14 cellular contexts compared by ENCODE assay signal in genomic region chr4:105276361-105276760, GRCh38.
A peak's percentile ranks its signal among the peaks of the same experiment; 100 is the strongest.
DNase-seq lines count a peak whose midpoint lies in the region; ATAC-seq, FAIRE-seq and TF ChIP-seq lines count a peak whose summit lies in the region.
"Had no signal": no experiment of that assay in that cellular context is flagged by ENCODE, and none has a peak within 500 bp of the region (broad histone marks: within the 10 kb centered on the region; RNA-seq: fewer than 3 reads in every experiment).

No MANE protein-coding gene starts in this region.

- CTCF ChIA-PET in HepG2 (lab: Yijun Ruan, JAX; ENCODE audit: low intra/inter-chr PET ratio, low total read pairs) (no interaction called here), GM12878 (lab: Yijun Ruan, JAX) (interaction anchor here (0.8 to 1.7 kb wide), 4 partner anchors 15 to 197 kb away, joined by 3 to 5 read pairs (median 3); no protein-coding TSS in a partner anchor)

- H3K4me3 ChIP-seq in HepG2 (replicated peaks in 1 of 3; ENCODE audit: insufficient read depth in 1 of 3, low read depth in 2 of 3, low read length in 3 of 3): no peak overlapping the region
- H3K4me3 ChIP-seq in right lobe of liver: no peak overlapping the region
- H3K4me3 ChIP-seq in GM12878: no peak overlapping the region
- H3K4me3 ChIP-seq: BLaER1, HAP-1 had no signal

- H3K27ac ChIP-seq in HepG2 (ENCODE audit: extremely low read length, insufficient read depth, low read length) (no peak overlapping the region), right lobe of liver (no peak overlapping the region), GM12878 (ENCODE audit: control insufficient read depth, insufficient read depth) (no peak overlapping the region)
- H3K27ac ChIP-seq: BLaER1 had no signal

- H3K9me3 ChIP-seq in HepG2 (ENCODE audit: low read length): no peaks in the 10 kb centered on the region
- H3K9me3 ChIP-seq in right lobe of liver: no peaks in the 10 kb centered on the region
- no peaks in the 10 kb centered on the region for H3K9me3 ChIP-seq in GM12878 (replicated peaks; ENCODE audit: control insufficient read depth, insufficient read depth, low read length)
- H3K9me3 ChIP-seq: BLaER1, Caco-2, HAP-1 had no signal

- H3K9ac ChIP-seq in HepG2 (ENCODE audit: insufficient read depth, low read depth, low read length) (no peak overlapping the region), GM12878 (ENCODE audit: control insufficient read depth, insufficient read depth, low read length) (no peak overlapping the region)
- H3K9ac ChIP-seq: BLaER1 had no signal

- TF ChIP-seq CTCF in HepG2 (CRISPR knock-in tag; IDR thresholded peaks at IDR 0.05): no peak
- no peak for TF ChIP-seq CTCF in right lobe of liver (IDR thresholded peaks at IDR 0.05)
- no peak for TF ChIP-seq CTCF in GM12878 (IDR thresholded peaks at IDR 0.05 in 2 of 3, conservative IDR thresholded peaks at IDR 0.05 in 1 of 3; ENCODE audit: control insufficient read depth in 2 of 3, extremely low read depth in 1 of 3, insufficient read depth in 1 of 3, low read depth in 3 of 3, low read length in 3 of 3)

- DNase-seq in HepG2 (ENCODE audit: low spot score) (no peak), right lobe of liver (no peak), GM12878 (ENCODE audit: low read depth, low spot score) (no peak), Ammon's horn (ENCODE audit: low spot score) (no peak), NCI-H1092 treated with DMSO at 0.1 percent for 48 hours (lab: John Stamatoyannopoulos, UW) (no peak)
- DNase-seq: Caco-2; CD8-positive, alpha-beta memory T cell; DND-41; GDM1 had no signal

- WGBS in HepG2 (ENCODE audit: low lambda C conversion rate): 93% methylated on average over 6 of the region's 6 CpGs
- 94% methylated on average over 6 of the region's 6 CpGs for WGBS in right lobe of liver (ENCODE audit: insufficient coverage, low coverage, low lambda C conversion rate, missing lambda C conversion rate)
- WGBS in GM12878 (ENCODE audit: insufficient coverage, insufficient replicate concordance, low lambda C conversion rate, missing lambda C conversion rate): 92% methylated on average over 6 of the region's 6 CpGs

- no peaks in the 10 kb centered on the region for H3K4me1 ChIP-seq in HepG2 (ENCODE audit: insufficient read depth, low read length)
- H3K4me1 ChIP-seq in right lobe of liver: no peaks in the 10 kb centered on the region
- H3K4me1 ChIP-seq in GM12878 (ENCODE audit: control insufficient read depth, insufficient read depth, low read length): no peaks in the 10 kb centered on the region
- H3K4me1 ChIP-seq: BLaER1, Caco-2 had no signal

- H3K4me2 ChIP-seq in HepG2 (ENCODE audit: low read depth, low read length) (no peak overlapping the region), GM12878 (ENCODE audit: control insufficient read depth, insufficient read depth) (no peak overlapping the region)
- H3K4me2 ChIP-seq: BLaER1 had no signal

- ATAC-seq in HepG2: no peak
- no peak for ATAC-seq in right lobe of liver
- no peak; the same call in 2 of the 3 replicates for ATAC-seq in GM12878
- no peak for ATAC-seq in stimulated activated memory B cell treated with anti-CD40 and anti-IgM and Interleukin-4, amounts not matched to agents 10 μg/mL and 1 μg/mL and 100 μg/mL, for 72 hours

- H4K20me1 ChIP-seq in HepG2 (ENCODE audit: insufficient read depth, low read length) (no peaks in the 10 kb centered on the region), GM12878 (ENCODE audit: control insufficient read depth, insufficient read depth) (no peaks in the 10 kb centered on the region)
- H4K20me1 ChIP-seq: BLaER1 had no signal

- no peaks in the 10 kb centered on the region for H3K27me3 ChIP-seq in HepG2 (ENCODE audit: control insufficient read depth in 1 of 2, insufficient read depth in 2 of 2, low read length in 2 of 2)
- no peaks in the 10 kb centered on the region for H3K27me3 ChIP-seq in right lobe of liver
- no peaks in the 10 kb centered on the region for H3K27me3 ChIP-seq in GM12878 (replicated peaks in 1 of 2; ENCODE audit: control insufficient read depth in 2 of 2, insufficient read depth in 2 of 2, low read length in 1 of 2)
- H3K27me3 ChIP-seq: BLaER1 had no signal

- POLR2A ChIA-PET in HepG2 (lab: Yijun Ruan, JAX) (no interaction called here), GM12878 (lab: Charles Lee) (no interaction called here)

- H3K36me3 Mint-ChIP-seq in stimulated activated memory B cell treated with anti-CD40 and anti-IgM and Interleukin-4, amounts not matched to agents 10 μg/mL and 1 μg/mL and 100 μg/mL, for 72 hours: peaks cover 49% of the 10 kb centered on the region

- no peaks in the 10 kb centered on the region for H3K27me3 Mint-ChIP-seq in stimulated activated memory B cell treated with anti-CD40 and anti-IgM and Interleukin-4, amounts not matched to agents 10 μg/mL and 1 μg/mL and 100 μg/mL, for 72 hours
- H3K27me3 Mint-ChIP-seq: CD8-positive, alpha-beta memory T cell had no signal

- peak overlapping the region; percentile 33 for H3K27ac Mint-ChIP-seq in stimulated activated memory B cell treated with anti-CD40 and anti-IgM and Interleukin-4, amounts not matched to agents 10 μg/mL and 1 μg/mL and 100 μg/mL, for 72 hours
- H3K27ac Mint-ChIP-seq: CD8-positive, alpha-beta memory T cell had no signal

- TF ChIP-seq POLR2A in HepG2 (IDR thresholded peaks at IDR 0.05; ENCODE audit: insufficient read depth in 1 of 2, low read depth in 2 of 2, low read length in 2 of 2): no peak
- no peak for TF ChIP-seq POLR2A in right lobe of liver (IDR thresholded peaks at IDR 0.05)
- no peak for TF ChIP-seq POLR2A in GM12878 (IDR thresholded peaks at IDR 0.05; ENCODE audit: low read depth, low read length)

- in situ Hi-C loops in HepG2 (cut with HindIII; ENCODE audit: extremely low pct_ligation_motif_present, low pct_unique_long_range_greater_than_20kb) (no loop called here), GM12878 (cut with MboI) (no loop called here)

- H3K36me3 ChIP-seq in HepG2 (replicated peaks in 1 of 2; ENCODE audit: control insufficient read depth in 1 of 2, insufficient read depth in 2 of 2, low read length in 2 of 2): peaks cover 7 to 31% of the 10 kb centered on the region in 2 experiments; a peak in 4 of 5 replicates
- peaks cover 0 to 30% (median 4%) of the 10 kb centered on the region in 4 donors for H3K36me3 ChIP-seq in right lobe of liver
- H3K36me3 ChIP-seq in GM12878 (ENCODE audit: control insufficient read depth in 2 of 2, insufficient read depth in 2 of 2, low read length in 1 of 2): peaks cover 8 to 29% of the 10 kb centered on the region in 2 experiments

- peaks cover 16% of the 10 kb centered on the region for H3K4me1 Mint-ChIP-seq in stimulated activated memory B cell treated with anti-CD40 and anti-IgM and Interleukin-4, amounts not matched to agents 10 μg/mL and 1 μg/mL and 100 μg/mL, for 72 hours

- no peak for FAIRE-seq in HepG2 (lab: Jason Lieb, UNC)
- FAIRE-seq in GM12878 (lab: Jason Lieb, UNC): no peak
- FAIRE-seq: H1, HTR-8/SVneo had no signal

- SMC1A ChIA-PET in GM12878 (lab: Charles Lee; ENCODE audit: uncharacterized antibody, unreplicated experiment): interaction anchor here (1.8 kb wide), 1 partner anchor 29 kb away, joined by 6 read pairs; no protein-coding TSS in a partner anchor

- BruUV-seq in HepG2 (replicated peaks; lab: Mats Ljungman, UMichigan) (TSS peak; percentile 21), GM12878 (replicated peaks; lab: Mats Ljungman, UMichigan) (no TSS peak)

- intact Hi-C loops in HepG2 (cut with micrococcal nuclease; ENCODE audit: unreplicated experiment): no loop called here
- intact Hi-C loops in right lobe of liver (cut with DNase I): no loop called here
- intact Hi-C loops in GM12878 (cut with micrococcal nuclease; ENCODE audit: unreplicated experiment): no loop called here

- H3K4me3 Mint-ChIP-seq in stimulated activated memory B cell treated with anti-CD40 and anti-IgM and Interleukin-4, amounts not matched to agents 10 μg/mL and 1 μg/mL and 100 μg/mL, for 72 hours: no peak overlapping the region
- H3K4me3 Mint-ChIP-seq: CD8-positive, alpha-beta memory T cell had no signal

- H3K79me2 ChIP-seq in HepG2 (ENCODE audit: insufficient read depth, low read length): no peaks in the 10 kb centered on the region
- H3K79me2 ChIP-seq in GM12878 (ENCODE audit: control insufficient read depth, insufficient read depth, low read length): no peaks in the 10 kb centered on the region

- TF ChIP-seq EP300 in HepG2 (IDR thresholded peaks at IDR 0.05; ENCODE audit: low read depth in 2 of 2, low read length in 2 of 2) (no peak), HepG2 (CRISPR knock-in tag; IDR thresholded peaks at IDR 0.05; ENCODE audit: borderline replicate concordance) (no peak), GM12878 (IDR thresholded peaks at IDR 0.05; ENCODE audit: borderline replicate concordance in 1 of 2, control insufficient read depth in 1 of 2, low read depth in 2 of 2, low read length in 2 of 2) (no peak)

- no peak for TF ChIP-seq RAD21 in HepG2 (CRISPR knock-in tag; IDR thresholded peaks at IDR 0.05)
- TF ChIP-seq RAD21 in GM12878 (IDR thresholded peaks at IDR 0.05; ENCODE audit: insufficient read depth, low read depth, low read length): no peak

- no peak overlapping the region for H2AFZ ChIP-seq in HepG2 (ENCODE audit: low read length)
- H2AFZ ChIP-seq in GM12878 (ENCODE audit: control insufficient read depth, low read depth, low read length): no peak overlapping the region

- RAD21 ChIA-PET in GM12878 (lab: Charles Lee; ENCODE audit: unreplicated experiment): interaction anchor here (1.4 kb wide), 1 partner anchor 196 kb away, joined by 3 read pairs; no protein-coding TSS in a partner anchor

- H3K9me3 Mint-ChIP-seq in stimulated activated memory B cell treated with anti-CD40 and anti-IgM and Interleukin-4, amounts not matched to agents 10 μg/mL and 1 μg/mL and 100 μg/mL, for 72 hours: no peaks in the 10 kb centered on the region
- H3K9me3 Mint-ChIP-seq: CD8-positive, alpha-beta memory T cell had no signal

TF ChIP-seq in HepG2, 621 proteins besides CTCF, POLR2A, EP300 and RAD21 (continues in another document):
- TF ChIP-seq CEBPG (CRISPR knock-in tag; IDR thresholded peaks at IDR 0.05): no peak
- TF ChIP-seq ZNF891 (CRISPR knock-in tag; IDR thresholded peaks at IDR 0.05): no peak
- TF ChIP-seq SP1 (IDR thresholded peaks at IDR 0.05): no peak
- no peak for TF ChIP-seq SP1 (CRISPR knock-in tag; IDR thresholded peaks at IDR 0.05)
- no peak for TF ChIP-seq ATRX (CRISPR knock-in tag; IDR thresholded peaks at IDR 0.05; ENCODE audit: borderline replicate concordance)
- TF ChIP-seq KAT7 (CRISPR knock-in tag; IDR thresholded peaks at IDR 0.05; ENCODE audit: borderline replicate concordance): no peak
- TF ChIP-seq ZSCAN30 (CRISPR knock-in tag; IDR thresholded peaks at IDR 0.05): no peak

TF ChIP-seq in GM12878, 131 proteins besides CTCF, POLR2A, EP300 and RAD21:
- TF ChIP-seq JUND (IDR thresholded peaks at IDR 0.05; ENCODE audit: low read depth, low read length): no peak
- TF ChIP-seq RUNX3 (IDR thresholded peaks at IDR 0.05; ENCODE audit: low read length): peak; percentile 19; the same call in 1 of the 2 replicates
